8 cellular contexts compared by ENCODE assay signal in the genomic region with DNA sequence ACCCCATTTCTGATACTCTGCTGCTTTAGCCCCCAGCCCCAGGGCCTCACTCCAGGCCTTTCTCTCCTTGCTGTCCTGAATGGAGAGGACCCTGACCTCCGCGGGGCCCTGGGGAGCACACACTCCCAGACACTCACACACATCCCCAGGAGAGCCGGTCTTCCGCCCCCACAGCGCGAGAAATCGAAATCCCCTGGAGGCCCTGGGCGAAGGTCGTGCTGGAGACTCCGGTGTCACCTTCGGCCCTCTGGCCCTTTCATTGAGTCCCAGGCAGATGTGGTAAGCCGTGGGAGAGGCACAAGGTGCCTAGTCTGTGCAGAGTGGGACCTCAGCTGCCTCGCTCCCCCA. TPM values are rescaled to one million over a fixed set of nuclear protein-coding genes. Genes with fewer than 3 reads are reported as not detected.
DNase-seq lines count a peak whose midpoint lies in the region; ATAC-seq and TF ChIP-seq lines count a peak whose summit lies in the region.

No MANE protein-coding gene starts in this region.

- no peaks in the 10 kb centered on the region for H3K9me3 ChIP-seq in mammary epithelial cell (replicated peaks; ENCODE audit: insufficient read depth, low read length)
- H3K9me3 ChIP-seq in naive thymus-derived CD4-positive, alpha-beta T cell (ENCODE audit: control insufficient read depth in 2 of 3, low read length in 3 of 3): no peaks in the 10 kb centered on the region

- H3K36me3 ChIP-seq in mammary epithelial cell (ENCODE audit: insufficient read depth, low read length): no peaks in the 10 kb centered on the region
- H3K36me3 ChIP-seq in naive thymus-derived CD4-positive, alpha-beta T cell (ENCODE audit: control insufficient read depth in 2 of 3, insufficient read depth in 3 of 3, low read length in 3 of 3): peaks cover 0 to 12% (median 0%) of the 10 kb centered on the region in 3 experiments

- TF ChIP-seq CTCF in mammary epithelial cell (conservative IDR thresholded peaks at IDR 0.05 in 1 of 2, IDR thresholded peaks at IDR 0.05 in 1 of 2; ENCODE audit: extremely low read depth in 1 of 2, insufficient read depth in 1 of 2, low read depth in 1 of 2, low read length in 2 of 2): no peak

- H3K9ac ChIP-seq in mammary epithelial cell (ENCODE audit: insufficient read depth, low read length): peak overlapping the region; percentile 61

- POLR2A ChIA-PET in naive thymus-derived CD4-positive, alpha-beta T cell (lab: Charles Lee): no interaction called here

- DNase-seq in AG08396 (ENCODE audit: low spot score): peak; percentile 6
- peak; percentile 6 for DNase-seq in mammary epithelial cell
- no peak for DNase-seq in naive thymus-derived CD4-positive, alpha-beta T cell
- no peak for DNase-seq in SKM-1 treated with dmso at 0.1 percent for 144 hours (lab: John Stamatoyannopoulos, UW; ENCODE audit: unreplicated experiment)

- peaks cover 3 to 14% (median 10%) of the 10 kb centered on the region in 5 donors for H3K27me3 Mint-ChIP-seq in naive thymus-derived CD4-positive, alpha-beta T cell

- H3K27ac Mint-ChIP-seq in naive thymus-derived CD4-positive, alpha-beta T cell: peak overlapping the region in 6 of 9 donors; percentile 43 to 92 (median 70)

- in situ Hi-C loops in mammary epithelial cell (cut with MboI; ENCODE audit: low sequenced_read_pairs in 2 of 2): loop anchor here (25.0 kb wide), 2 partner anchors 347 to 472 kb away; partner anchors contain the start of genes EMC4 (in 2 of the 2), EMC7 (in 2 of the 2) and PGBD4 (in 2 of the 2)

- no peaks in the 10 kb centered on the region for H3K9me3 Mint-ChIP-seq in naive thymus-derived CD4-positive, alpha-beta T cell

- no TSS peak for BruUV-seq in mammary epithelial cell (replicated peaks; lab: Mats Ljungman, UMichigan)

- 23% methylated on average over 7 of the region's 13 CpGs for WGBS in mammary epithelial cell (ENCODE audit: low coverage, missing lambda C conversion rate)

- dilution Hi-C loops in mammary epithelial cell (cut with HindIII; ENCODE audit: low sequenced_read_pairs): no loop called here

- peak overlapping the region; percentile 74 to 91 (median 88) for H3K4me3 Mint-ChIP-seq in naive thymus-derived CD4-positive, alpha-beta T cell

- no peaks in the 10 kb centered on the region for H3K27me3 ChIP-seq in mammary epithelial cell (ENCODE audit: insufficient read depth, low read length)
- no peaks in the 10 kb centered on the region for H3K27me3 ChIP-seq in naive thymus-derived CD4-positive, alpha-beta T cell (ENCODE audit: control insufficient read depth in 2 of 2, insufficient read depth in 2 of 2, low read length in 2 of 2)

- peaks cover 20 to 40% (median 31%) of the 10 kb centered on the region in 7 donors for H3K4me1 Mint-ChIP-seq in naive thymus-derived CD4-positive, alpha-beta T cell

- no peak overlapping the region for H3K27ac ChIP-seq in mammary epithelial cell (ENCODE audit: insufficient read depth, low read depth, low read length)
- H3K27ac ChIP-seq in naive thymus-derived CD4-positive, alpha-beta T cell (ENCODE audit: low read depth, low read length): peak overlapping the region; percentile 82

- intact Hi-C loops in mammary epithelial cell (cut with micrococcal nuclease): loop anchor here (10.0 kb wide), 1 partner anchor 59 kb away; no protein-coding TSS in a partner anchor
- intact Hi-C loops in naive thymus-derived CD4-positive, alpha-beta T cell (cut with micrococcal nuclease): loop anchor here (5.0 to 10.0 kb wide), 2 partner anchors 249 to 403 kb away; partner anchors contain the start of genes SLC12A6 (in 1 of the 2) and ZNF770 (in 1 of the 2)

- CTCF ChIA-PET in mammary epithelial cell (lab: Charles Lee; ENCODE audit: low non-redundant PET): no interaction called here
- CTCF ChIA-PET in naive thymus-derived CD4-positive, alpha-beta T cell (lab: Charles Lee): interaction anchor here (2.4 kb wide), 1 partner anchor 216 kb away, joined by 8 read pairs; the partner anchor contains the start of gene LPCAT4

- peaks cover 21% of the 10 kb centered on the region for H3K4me1 ChIP-seq in mammary epithelial cell (ENCODE audit: insufficient read depth, low read length)
- peaks cover 6 to 20% of the 10 kb centered on the region in 2 donors for H3K4me1 ChIP-seq in naive thymus-derived CD4-positive, alpha-beta T cell (ENCODE audit: control insufficient read depth in 2 of 2, insufficient read depth in 2 of 2, low read length in 2 of 2)

- ATAC-seq in HG03571 (IDR thresholded peaks at IDR 0.05; ENCODE audit: unreplicated experiment) (peak; percentile 0), GM18868 (IDR thresholded peaks at IDR 0.05; ENCODE audit: unreplicated experiment) (no peak), GM19463 (IDR thresholded peaks at IDR 0.05; ENCODE audit: unreplicated experiment) (no peak), GM19455 (IDR thresholded peaks at IDR 0.05; ENCODE audit: unreplicated experiment) (no peak)
- ATAC-seq in naive thymus-derived CD4-positive, alpha-beta T cell: no peak

- H3K36me3 Mint-ChIP-seq in naive thymus-derived CD4-positive, alpha-beta T cell: peaks cover 0 to 1% (median 0%) of the 10 kb centered on the region in 5 donors

- H4K20me1 ChIP-seq in mammary epithelial cell (ENCODE audit: insufficient read depth, low read length): no peaks in the 10 kb centered on the region

- H2AFZ ChIP-seq in mammary epithelial cell (ENCODE audit: low read depth, low read length): peak overlapping the region; percentile 98

- peak overlapping the region; percentile 68 to 89 (median 86) for H3K4me3 ChIP-seq in mammary epithelial cell (replicated peaks in 1 of 3; ENCODE audit: insufficient read depth in 1 of 3, low read depth in 2 of 3, low read length in 3 of 3)
- peak overlapping the region; percentile 85 for H3K4me3 ChIP-seq in naive thymus-derived CD4-positive, alpha-beta T cell (ENCODE audit: low read length)

- peak overlapping the region; percentile 93 for H3K4me2 ChIP-seq in mammary epithelial cell (ENCODE audit: insufficient read depth, low read depth, low read length)

- H3K79me2 ChIP-seq in mammary epithelial cell (ENCODE audit: insufficient read depth, low read length): peaks cover 59% of the 10 kb centered on the region

RNA-seq across cellular contexts. Expression of gene GOLGA8B, which starts 0.8 kb away (rescaled TPM):
- 100 to 1,000 TPM in 1 of 2 donors, 10 to 100 TPM in 1; 66.3 to 109 TPM for total RNA-seq in mammary epithelial cell
- polyA plus RNA-seq in mammary epithelial cell: 31.2 TPM
- polyA minus RNA-seq in mammary epithelial cell: 57.9 TPM
- 100 to 1,000 TPM; 285 to 393 (median 315) TPM for total RNA-seq in naive thymus-derived CD4-positive, alpha-beta T cell
- 1 to 10 TPM; 2.5 to 8.6 TPM for polyA plus RNA-seq in naive thymus-derived CD4-positive, alpha-beta T cell

Comparison
In these comparisons a context has a peak if more than half of its experiments do, and no peak if none do; other contexts are left out.
1. DNase-seq: peak in AG08396 (single experiment) and mammary epithelial cell (single experiment); none in naive thymus-derived CD4-positive, alpha-beta T cell (0 of 9) and SKM-1 treated with dmso at 0.1 percent for 144 hours (single experiment).